Comparison of ENCODE assay signal across 1 cellular context in the genomic region with DNA sequence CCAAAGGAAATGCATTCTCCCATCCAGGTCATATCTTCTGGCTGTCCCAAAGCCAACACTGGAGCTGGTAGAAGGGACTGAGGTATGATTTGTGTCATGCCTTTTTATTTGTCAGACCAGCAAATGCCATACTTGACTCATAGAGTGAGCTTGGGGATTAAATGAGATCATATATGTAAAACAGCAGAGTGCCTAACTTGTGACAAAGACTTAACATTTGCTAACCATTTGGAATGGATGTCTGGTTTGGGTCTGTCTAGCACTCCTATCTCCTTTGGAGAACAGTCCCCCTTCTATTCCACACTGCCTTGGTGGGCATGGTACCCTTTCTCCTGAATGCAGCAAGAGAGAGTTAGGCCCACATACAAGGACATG.
A peak's percentile ranks its signal among the peaks of the same experiment; 100 is the strongest.
TF ChIP-seq lines count a peak whose summit lies in the region.

No MANE protein-coding gene starts in this region.

TF ChIP-seq in GM12878, 131 proteins besides CTCF, POLR2A, EP300 and RAD21 (continued from another document):
- TF ChIP-seq ATF2 (IDR thresholded peaks at IDR 0.05; ENCODE audit: low read length), result no peak
- no peak for TF ChIP-seq FOXM1 (IDR thresholded peaks at IDR 0.05; ENCODE audit: low read depth, low read length)
- TF ChIP-seq STAT3 (IDR thresholded peaks at IDR 0.05; ENCODE audit: low read depth, low read length), result 0 out of 2 replicates have a peak, but pooled peaks have one; percentile 16
- no peak; the same call in 1 of the 2 replicates for TF ChIP-seq MAX (IDR thresholded peaks at IDR 0.05; ENCODE audit: low read depth, low read length)
- TF ChIP-seq CBFB (IDR thresholded peaks at IDR 0.05; ENCODE audit: low read depth), result no peak
- peak; percentile 9; the same call in 1 of the 2 replicates for TF ChIP-seq BCL11A (IDR thresholded peaks at IDR 0.05; ENCODE audit: low read depth, low read length)
- TF ChIP-seq SMARCA5 (IDR thresholded peaks at IDR 0.05), result peak; percentile 89
- TF ChIP-seq JUNB (IDR thresholded peaks at IDR 0.05), result peak; percentile 47
